12 cellular contexts compared by ENCODE assay signal in genomic region chr12:53298154-53298553, GRCh38. TPM values are rescaled to one million over a fixed set of nuclear protein-coding genes. Genes with fewer than 3 reads are reported as not detected.
DNase-seq lines count a peak whose midpoint lies in the region; ATAC-seq and TF ChIP-seq lines count a peak whose summit lies in the region.
"Had no signal": no experiment of that assay in that cellular context is flagged by ENCODE, and none has a peak within 500 bp of the region (broad histone marks: within the 10 kb centered on the region; RNA-seq: fewer than 3 reads in every experiment).

No MANE protein-coding gene starts in this region.

- H3K4me1 Mint-ChIP-seq in mesothelial cell of epicardium (peaks cover 41% of the 10 kb centered on the region), Calu3 (ENCODE audit: low read depth, unreplicated experiment) (peaks cover 29% of the 10 kb centered on the region)

- intact Hi-C loops in Calu3 (cut with micrococcal nuclease; ENCODE audit: unreplicated experiment), result no loop called here

- no peak for ATAC-seq in GM18511 (IDR thresholded peaks at IDR 0.05; ENCODE audit: unreplicated experiment)
- no peak for ATAC-seq in GM18519 (IDR thresholded peaks at IDR 0.05; ENCODE audit: low FRiP score, unreplicated experiment)
- no peak for ATAC-seq in HG03442 (IDR thresholded peaks at IDR 0.05; ENCODE audit: unreplicated experiment)

- DNase-seq in AG08396 (ENCODE audit: low spot score) (peak; percentile 60), HL-60 (ENCODE audit: low read depth in 1 of 2, low spot score in 1 of 2) (peak in 1 of 2 experiments; percentile 45), amniotic epithelial cell (ENCODE audit: low read depth) (peak; percentile 92), mesothelial cell of epicardium (ENCODE audit: low spot score in 2 of 2, unreplicated experiment in 2 of 2) (no peak), Calu3 (no peak)
- DNase-seq: NCI-H187, tibial artery, WERI-Rb-1 had no signal

- H3K4me3 Mint-ChIP-seq in mesothelial cell of epicardium, result peak overlapping the region; percentile 24
- H3K4me3 Mint-ChIP-seq in Calu3 (ENCODE audit: low read depth, unreplicated experiment), result no peak overlapping the region

- peak overlapping the region; percentile 23 for H3K27ac Mint-ChIP-seq in mesothelial cell of epicardium
- no peak overlapping the region for H3K27ac Mint-ChIP-seq in Calu3 (ENCODE audit: unreplicated experiment)

- H3K4me3 ChIP-seq in HL-60 (replicated peaks; ENCODE audit: insufficient read depth, low read length), result no peak overlapping the region
- H3K4me3 ChIP-seq: tibial artery had no signal

- no peaks in the 10 kb centered on the region for H3K27me3 Mint-ChIP-seq in mesothelial cell of epicardium (ENCODE audit: low read depth)
- H3K27me3 Mint-ChIP-seq in Calu3 (ENCODE audit: unreplicated experiment), result no peaks in the 10 kb centered on the region

- H3K27ac ChIP-seq in HL-60 (replicated peaks), result peak overlapping the region; percentile 95
- H3K27ac ChIP-seq: WERI-Rb-1 had no signal

- TF ChIP-seq CTCF in HL-60 (IDR thresholded peaks at IDR 0.05; ENCODE audit: insufficient read depth, low read length) (no peak), mesothelial cell of epicardium (IDR thresholded peaks at IDR 0.05; ENCODE audit: unreplicated experiment) (no peak), Calu3 (IDR thresholded peaks at IDR 0.05; ENCODE audit: unreplicated experiment) (no peak)

- CTCF ChIA-PET in Calu3 (lab: Charles Lee), result no interaction called here

- no TSS peak for BruUV-seq in Calu3 (replicated peaks; lab: Mats Ljungman, UMichigan)

- H3K36me3 Mint-ChIP-seq in mesothelial cell of epicardium (peaks cover 17% of the 10 kb centered on the region), Calu3 (ENCODE audit: insufficient read depth, unreplicated experiment) (peaks cover 65% of the 10 kb centered on the region)

- no peaks in the 10 kb centered on the region for H3K27me3 ChIP-seq in HL-60 (ENCODE audit: insufficient read depth, poor library complexity, severe bottlenecking)
- H3K27me3 ChIP-seq: tibial artery had no signal

- H3K9me3 Mint-ChIP-seq in mesothelial cell of epicardium (no peaks in the 10 kb centered on the region), Calu3 (ENCODE audit: low read depth, unreplicated experiment) (no peaks in the 10 kb centered on the region)

RNA-seq across cellular contexts. Expression of gene MYG1, which starts 1.3 kb away (rescaled TPM):
- total RNA-seq in mesothelial cell of epicardium (50.1 to 55.9 TPM (median 53.8 TPM) in 3 replicates), Calu3 (2022) (29.7 and 32.4 TPM in 2 replicates)

RNA-seq across cellular contexts. Expression of gene PFDN5, which starts 2.8 kb away (rescaled TPM):
- total RNA-seq in mesothelial cell of epicardium (328 to 339 TPM (median 338 TPM) in 3 replicates), Calu3 (2022) (178 and 185 TPM in 2 replicates)

RNA-seq across cellular contexts. Expression of gene AAAS, which starts 23.3 kb away (rescaled TPM):
- total RNA-seq in mesothelial cell of epicardium, result 77.2 to 85.4 TPM (median 84.8 TPM) in 3 replicates
- total RNA-seq in Calu3 (2022), result 31.0 and 33.6 TPM in 2 replicates

RNA-seq across cellular contexts. Expression of gene ESPL1, which starts 30.1 kb away (rescaled TPM):
- 15.7 to 20.8 TPM (median 15.9 TPM) in 3 replicates for total RNA-seq in mesothelial cell of epicardium
- 24.3 and 31.1 TPM in 2 replicates for total RNA-seq in Calu3 (2022)

RNA-seq across cellular contexts. Expression of gene SP7, which starts 38.0 kb away (rescaled TPM):
- total RNA-seq in mesothelial cell of epicardium (0.27 to 0.62 TPM (median 0.47 TPM) in 3 replicates), Calu3 (2022) (not detected in 2 replicates)
- total RNA-seq: epithelial cell of proximal tubule had no signal

Comparison
In these comparisons a context has a peak if more than half of its experiments do, and no peak if none do; other contexts are left out.
1. DNase-seq: peak in AG08396 (single experiment) and amniotic epithelial cell (single experiment); none in mesothelial cell of epicardium (0 of 2) and Calu3 (single experiment).